Comparison of ENCODE assay signal across 17 cellular contexts in genomic region chr11:115325523-115325922, GRCh38.
A peak's percentile ranks its signal among the peaks of the same experiment; 100 is the strongest.
DNase-seq lines count a peak whose midpoint lies in the region; ATAC-seq, FAIRE-seq and TF ChIP-seq lines count a peak whose summit lies in the region.
"Had no signal": no experiment of that assay in that cellular context is flagged by ENCODE, and none has a peak within 500 bp of the region (broad histone marks: within the 10 kb centered on the region; RNA-seq: fewer than 3 reads in every experiment).

No MANE protein-coding gene starts in this region.

- POLR2A ChIA-PET in activated CD4-positive, alpha-beta memory T cell treated with anti-CD3 and anti-CD28 coated beads, Interleukin-2, amount 10 ng/mL, durations not matched to agents 7 days and 5 days (lab: Charles Lee): no interaction called here

- H3K4me3 Mint-ChIP-seq in GM23338: no peak overlapping the region
- H3K4me3 Mint-ChIP-seq in activated CD4-positive, alpha-beta memory T cell treated with anti-CD3 and anti-CD28 coated beads, Interleukin-2, amount 10 ng/mL, durations not matched to agents 7 days and 5 days: no peak overlapping the region
- H3K4me3 Mint-ChIP-seq: CD4-positive, CD25-positive, alpha-beta regulatory T cell; T-helper 1 cell treated with Interleukin-12 subunit alpha and Interleukin-12 subunit beta and Interleukin-4 antibody, amounts not matched to agents 30 μg/mL and 1 μg/mL, for 36 hours had no signal

- H3K4me3 ChIP-seq in GM23338 (no peak overlapping the region), endocrine pancreas (ENCODE audit: control insufficient read depth, insufficient read depth, low read length) (peak overlapping the region; percentile 4), tibial artery (no peak overlapping the region)
- H3K4me3 ChIP-seq: SK-N-MC had no signal

- peaks cover 5% of the 10 kb centered on the region; the same call in 2 of the 3 replicates for H3K36me3 Mint-ChIP-seq in GM23338 (ENCODE audit: low read depth)
- no peaks in the 10 kb centered on the region for H3K36me3 Mint-ChIP-seq in activated CD4-positive, alpha-beta memory T cell treated with anti-CD3 and anti-CD28 coated beads, Interleukin-2, amount 10 ng/mL, durations not matched to agents 7 days and 5 days (ENCODE audit: low read depth)
- H3K36me3 Mint-ChIP-seq: CD4-positive, CD25-positive, alpha-beta regulatory T cell had no signal

- DNase-seq in D721Med (ENCODE audit: insufficient read length, low spot score) (no peak), GM23338 (ENCODE audit: low spot score) (no peak), NCI-H526 treated with DMSO at 0.1 percent for 48 hours (lab: John Stamatoyannopoulos, UW) (peak; percentile 71), tibial artery (no peak), COLO668 (lab: John Stamatoyannopoulos, UW; ENCODE audit: unreplicated experiment) (no peak)
- DNase-seq in activated CD4-positive, alpha-beta memory T cell treated with anti-CD3 and anti-CD28 coated beads, Interleukin-2, amount 10 ng/mL, durations not matched to agents 7 days and 5 days: no peak
- DNase-seq: ACHN; CD4-positive, CD25-positive, alpha-beta regulatory T cell; MV-4-11; NCI-H1694 treated with DMSO at 0.1 percent for 48 hours; NCI-H524 treated with DMSO at 0.1 percent for 48 hours had no signal

- no peak for TF ChIP-seq CTCF in D721Med (IDR thresholded peaks at IDR 0.05; ENCODE audit: insufficient read depth, missing control alignments)
- no peak for TF ChIP-seq CTCF in GM23338 (conservative IDR thresholded peaks at IDR 0.05; ENCODE audit: low read depth in 2 of 2)
- TF ChIP-seq CTCF in tibial artery (IDR thresholded peaks at IDR 0.05): no peak

- CTCF ChIA-PET in activated CD4-positive, alpha-beta memory T cell treated with anti-CD3 and anti-CD28 coated beads, Interleukin-2, amount 10 ng/mL, durations not matched to agents 7 days and 5 days (lab: Charles Lee): interaction anchor here (1.0 to 1.2 kb wide), 2 partner anchors 16 to 103 kb away, joined by 3 read pairs; no protein-coding TSS in a partner anchor

- H3K27ac ChIP-seq in GM23338 (ENCODE audit: low read depth): no peak overlapping the region
- H3K27ac ChIP-seq in tibial artery: no peak overlapping the region
- H3K27ac ChIP-seq: SK-N-MC had no signal

- no peaks in the 10 kb centered on the region for H4K20me1 ChIP-seq in GM23338 (replicated peaks; ENCODE audit: insufficient read depth)

- no peaks in the 10 kb centered on the region for H3K36me3 ChIP-seq in GM23338 (ENCODE audit: insufficient read depth)
- H3K36me3 ChIP-seq in endocrine pancreas (ENCODE audit: control insufficient read depth, insufficient read depth, low read length): no peaks in the 10 kb centered on the region
- no peaks in the 10 kb centered on the region for H3K36me3 ChIP-seq in tibial artery

- intact Hi-C loops in tibial artery (cut with DNase I; ENCODE audit: low total_unique reads): loop anchor here (10.0 kb wide), 1 partner anchor 949 kb away; no protein-coding TSS in a partner anchor

- H2AFZ ChIP-seq in GM23338: no peak overlapping the region

- H3K27me3 ChIP-seq in GM23338 (ENCODE audit: insufficient read depth): no peaks in the 10 kb centered on the region
- H3K27me3 ChIP-seq in endocrine pancreas (ENCODE audit: control insufficient read depth, insufficient read depth, low read length): no peaks in the 10 kb centered on the region
- peaks cover 0 to under 1% of the 10 kb centered on the region in 2 donors for H3K27me3 ChIP-seq in tibial artery

- H3K4me1 Mint-ChIP-seq in GM23338: no peaks in the 10 kb centered on the region
- H3K4me1 Mint-ChIP-seq in activated CD4-positive, alpha-beta memory T cell treated with anti-CD3 and anti-CD28 coated beads, Interleukin-2, amount 10 ng/mL, durations not matched to agents 7 days and 5 days: no peaks in the 10 kb centered on the region

- ATAC-seq in GM23338 (no peak), HG03521 (IDR thresholded peaks at IDR 0.05; ENCODE audit: unreplicated experiment) (no peak)
- ATAC-seq: Right ventricle myocardium inferior had no signal

- H3F3A ChIP-seq in GM23338 (replicated peaks; ENCODE audit: low read depth): no peaks in the 10 kb centered on the region

- no peaks in the 10 kb centered on the region for H3K9me2 ChIP-seq in GM23338 (ENCODE audit: insufficient read depth)

- H3K27me3 Mint-ChIP-seq in GM23338 (ENCODE audit: insufficient read depth, low read depth, poor library complexity): peaks cover 2% of the 10 kb centered on the region
- H3K27me3 Mint-ChIP-seq in activated CD4-positive, alpha-beta memory T cell treated with anti-CD3 and anti-CD28 coated beads, Interleukin-2, amount 10 ng/mL, durations not matched to agents 7 days and 5 days: peaks cover 5% of the 10 kb centered on the region

- H3K4me2 ChIP-seq in GM23338: 0 out of 2 replicates have a peak overlapping the region, but pooled peaks have one; percentile 19

- no peak overlapping the region for H3K9ac ChIP-seq in endocrine pancreas (ENCODE audit: control insufficient read depth, insufficient read depth, low read length)

- peak; percentile 35 for FAIRE-seq in D721Med (lab: Jason Lieb, UNC)
- FAIRE-seq: H54 had no signal

- no peak overlapping the region for H3K27ac Mint-ChIP-seq in GM23338
- H3K27ac Mint-ChIP-seq in activated CD4-positive, alpha-beta memory T cell treated with anti-CD3 and anti-CD28 coated beads, Interleukin-2, amount 10 ng/mL, durations not matched to agents 7 days and 5 days: no peak overlapping the region
- H3K27ac Mint-ChIP-seq: CD4-positive, CD25-positive, alpha-beta regulatory T cell had no signal

- H3K9me3 ChIP-seq in endocrine pancreas (ENCODE audit: control insufficient read depth, low read length) (no peaks in the 10 kb centered on the region), tibial artery (no peaks in the 10 kb centered on the region)

- no peaks in the 10 kb centered on the region for H3K79me2 ChIP-seq in GM23338 (replicated peaks; ENCODE audit: insufficient read depth)

- H3K9me3 Mint-ChIP-seq in GM23338: peaks cover 3% of the 10 kb centered on the region; the same call in 1 of the 3 replicates
- no peaks in the 10 kb centered on the region for H3K9me3 Mint-ChIP-seq in activated CD4-positive, alpha-beta memory T cell treated with anti-CD3 and anti-CD28 coated beads, Interleukin-2, amount 10 ng/mL, durations not matched to agents 7 days and 5 days
- H3K9me3 Mint-ChIP-seq: CD4-positive, CD25-positive, alpha-beta regulatory T cell; T-helper 1 cell treated with Interleukin-12 subunit alpha and Interleukin-12 subunit beta and Interleukin-4 antibody, amounts not matched to agents 30 μg/mL and 1 μg/mL, for 36 hours had no signal

- H3K4me1 ChIP-seq in GM23338 (ENCODE audit: insufficient read depth) (no peaks in the 10 kb centered on the region), endocrine pancreas (ENCODE audit: control insufficient read depth, insufficient read depth, low read length) (peaks cover 20% of the 10 kb centered on the region), tibial artery (peaks cover 0 to 3% (median 0%) of the 10 kb centered on the region in 4 donors)

TF ChIP-seq in GM23338, 12 proteins besides CTCF, POLR2A, EP300 and RAD21 (continues in another document):
- no peak for TF ChIP-seq POLR2AphosphoS5 (IDR thresholded peaks at IDR 0.05; ENCODE audit: low read depth)
- TF ChIP-seq STAT1 (IDR thresholded peaks at IDR 0.05; ENCODE audit: unreplicated experiment): no peak
